Comparison of ENCODE assay signal across 7 cellular contexts in the genomic region with DNA sequence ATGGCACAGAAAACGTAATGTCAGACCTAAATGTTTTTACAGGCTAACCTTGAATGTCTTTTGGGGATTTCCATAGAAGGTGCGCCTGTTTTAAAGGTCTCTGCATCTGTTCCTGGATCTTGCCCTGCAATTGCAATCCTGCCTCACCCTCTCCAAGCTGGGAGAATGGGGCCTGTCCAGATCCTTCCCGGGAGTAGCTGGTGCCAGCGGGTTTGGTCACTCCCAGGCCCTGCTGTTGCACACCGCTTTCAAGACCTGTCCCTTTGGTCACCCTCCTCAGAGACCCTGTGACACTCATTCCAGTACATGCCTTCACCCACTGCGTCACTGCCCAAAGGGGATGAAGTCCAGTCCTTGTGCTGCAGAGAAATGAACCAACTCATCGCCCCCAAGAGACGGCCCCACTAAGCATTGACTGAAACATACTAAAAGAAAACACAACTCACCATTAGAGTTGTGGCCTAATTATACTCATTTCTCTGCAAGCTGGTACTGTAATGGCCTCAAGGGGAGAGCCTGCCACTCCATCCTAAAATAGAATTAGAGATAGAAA. TPM values are rescaled to one million over a fixed set of nuclear protein-coding genes. Genes with fewer than 3 reads are reported as not detected.
DNase-seq lines count a peak whose midpoint lies in the region; ATAC-seq and TF ChIP-seq lines count a peak whose summit lies in the region.

No MANE protein-coding gene starts in this region.

- H3K4me3 ChIP-seq in NT2/D1 (ENCODE audit: insufficient read length, low read depth), result peak overlapping the region; percentile 74
- H3K4me3 ChIP-seq in ascending aorta, result peak overlapping the region; percentile 14 to 74

- H3K9me3 ChIP-seq in NT2/D1 (ENCODE audit: insufficient read depth, low read length) (no peaks in the 10 kb centered on the region), ascending aorta (no peaks in the 10 kb centered on the region)

- H3K4me1 ChIP-seq in NT2/D1 (ENCODE audit: insufficient read depth, insufficient read length) (peaks cover 14% of the 10 kb centered on the region), ascending aorta (peaks cover 15 to 38% of the 10 kb centered on the region in 2 donors)

- TF ChIP-seq CTCF in ascending aorta (IDR thresholded peaks at IDR 0.05), result no peak

- intact Hi-C loops in ascending aorta (cut with DNase I), result loop anchor here (2.0 to 5.0 kb wide), 6 partner anchors 79 to 385 kb away; no protein-coding TSS in a partner anchor

- ATAC-seq in GM18505 (IDR thresholded peaks at IDR 0.05; ENCODE audit: unreplicated experiment) (no peak), HG03439 (IDR thresholded peaks at IDR 0.05; ENCODE audit: unreplicated experiment) (no peak)

- H3K27ac ChIP-seq in ascending aorta (peak overlapping the region; percentile 94 to 99), layer of hippocampus (ENCODE audit: low read depth, low read length) (peak overlapping the region; percentile 99)

- H3K36me3 ChIP-seq in NT2/D1 (ENCODE audit: insufficient read depth, insufficient read length, low read length), result peaks cover 21% of the 10 kb centered on the region
- H3K36me3 ChIP-seq in ascending aorta, result peaks cover 16 to 17% of the 10 kb centered on the region in 2 donors

- TF ChIP-seq POLR2A in GM18505 (IDR thresholded peaks at IDR 0.05; ENCODE audit: borderline replicate concordance, extremely low read depth, insufficient read depth, insufficient read length), result peak; percentile 28

- peak overlapping the region; percentile 79 for H3K9ac ChIP-seq in NT2/D1 (ENCODE audit: insufficient read length, low read depth)

- no peaks in the 10 kb centered on the region for H3K27me3 ChIP-seq in NT2/D1 (ENCODE audit: insufficient read depth, insufficient read length)
- no peaks in the 10 kb centered on the region for H3K27me3 ChIP-seq in ascending aorta
- H3K27me3 ChIP-seq in layer of hippocampus (ENCODE audit: control insufficient read depth, insufficient read depth, low read length), result no peaks in the 10 kb centered on the region

- DNase-seq in NT2/D1 (ENCODE audit: low read depth, low spot score) (no peak), ascending aorta (ENCODE audit: low spot score in 2 of 2) (peak; percentile 62 to 90), germinal center (ENCODE audit: low spot score) (no peak)
- peak; percentile 45 for DNase-seq in stimulated activated CD8-positive, alpha-beta memory T cell treated with anti-CD3 and anti-CD28 coated beads, Interleukin-4, amount 100 ng/mL, for 48 hours

RNA-seq across cellular contexts. Expression of gene IRF2BP2, which starts 1.9 kb away (rescaled TPM):
- total RNA-seq in ascending aorta, result 80.0 TPM

Comparison
In these comparisons a context has a peak if more than half of its experiments do, and no peak if none do; other contexts are left out.
1. DNase-seq: peak in ascending aorta (2 of 2) and stimulated activated CD8-positive, alpha-beta memory T cell treated with anti-CD3 and anti-CD28 coated beads, Interleukin-4, amount 100 ng/mL, for 48 hours (single experiment); none in NT2/D1 (single experiment) and germinal center (single experiment).